20 cellular contexts compared by ENCODE assay signal in genomic region chr2:74984947-74985637, GRCh38. TPM values are rescaled to one million over a fixed set of nuclear protein-coding genes. Genes with fewer than 3 reads are reported as not detected.
A peak's percentile ranks its signal among the peaks of the same experiment; 100 is the strongest.
DNase-seq lines count a peak whose midpoint lies in the region; ATAC-seq and TF ChIP-seq lines count a peak whose summit lies in the region.
"Had no signal": no experiment of that assay in that cellular context is flagged by ENCODE, and none has a peak within 500 bp of the region (broad histone marks: within the 10 kb centered on the region; RNA-seq: fewer than 3 reads in every experiment).

No MANE protein-coding gene starts in this region.

- H3K27ac Mint-ChIP-seq in H9 (peak overlapping the region in 1 of 3 experiments; percentile 69; a peak in 2 of 7 replicates), CD14-positive monocyte (peak overlapping the region in 1 of 7 donors; percentile 36)
- H3K27ac Mint-ChIP-seq: CD8-positive, alpha-beta T cell had no signal

- H3K56ac ChIP-seq in H9 (ENCODE audit: insufficient read length, low read depth, low read length): no peak overlapping the region

- H3K4me2 ChIP-seq in BLaER1 (peak overlapping the region; percentile 77), H9 (ENCODE audit: insufficient read depth, insufficient read length, low read length) (no peak overlapping the region)

- H3K4me1 ChIP-seq in BLaER1 (peaks cover 27% of the 10 kb centered on the region), H9 (ENCODE audit: insufficient read depth, low read length) (no peaks in the 10 kb centered on the region), adipocyte (ENCODE audit: control insufficient read depth, insufficient read depth, low read length) (no peaks in the 10 kb centered on the region), gastrocnemius medialis (no peaks in the 10 kb centered on the region)
- H3K4me1 ChIP-seq: BE2C had no signal

- H3K9me3 ChIP-seq in BLaER1: no peaks in the 10 kb centered on the region
- no peaks in the 10 kb centered on the region for H3K9me3 ChIP-seq in H9 (ENCODE audit: control insufficient read depth, low read depth, low read length)
- H3K9me3 ChIP-seq in adipocyte (ENCODE audit: control insufficient read depth, low read length): no peaks in the 10 kb centered on the region
- no peaks in the 10 kb centered on the region for H3K9me3 ChIP-seq in gastrocnemius medialis
- H3K9me3 ChIP-seq: BE2C had no signal

- no peak overlapping the region for H4K91ac ChIP-seq in H9 (ENCODE audit: insufficient read length, low read depth, low read length)

- peak; percentile 19; the same call in 1 of the 3 replicates for TF ChIP-seq CTCF in H9 (conservative IDR thresholded peaks at IDR 0.05)
- no peak for TF ChIP-seq CTCF in CD14-positive monocyte (IDR thresholded peaks at IDR 0.05)
- TF ChIP-seq CTCF in gastrocnemius medialis (IDR thresholded peaks at IDR 0.05 in 4 of 5, conservative IDR thresholded peaks at IDR 0.05 in 1 of 5): no peak

- H3K18ac ChIP-seq in H9 (ENCODE audit: insufficient read length, low read depth, low read length): no peak overlapping the region

- no peak overlapping the region for H3K14ac ChIP-seq in H9 (ENCODE audit: insufficient read depth, low read length)

- intact Hi-C loops in CD14-positive monocyte (cut with micrococcal nuclease) (no loop called here), head of caudate nucleus (cut with DNase I) (no loop called here), gastrocnemius medialis (cut with DNase I; ENCODE audit: low total_unique reads) (no loop called here)

- no peak overlapping the region for H3K4ac ChIP-seq in H9 (ENCODE audit: low read depth, low read length)

- H3K23me2 ChIP-seq in H9 (ENCODE audit: insufficient read length, low read depth, low read length, poor library complexity, severe bottlenecking): no peaks in the 10 kb centered on the region

- H3K79me2 ChIP-seq in H9 (ENCODE audit: insufficient read depth, low read length): no peaks in the 10 kb centered on the region

- no peaks in the 10 kb centered on the region for H3K27me3 Mint-ChIP-seq in H9 (ENCODE audit: low read depth)
- H3K27me3 Mint-ChIP-seq in CD14-positive monocyte (ENCODE audit: low read depth in 3 of 3): peaks cover 0 to 4% (median 0%) of the 10 kb centered on the region in 3 donors

- no peak overlapping the region for H2AK5ac ChIP-seq in H9 (ENCODE audit: insufficient read length, low read length)

- H3K23ac ChIP-seq in H9 (ENCODE audit: insufficient read length, low read depth, low read length): no peak overlapping the region

- H3K79me1 ChIP-seq in H9 (ENCODE audit: insufficient read depth, low read depth, low read length, poor library complexity, severe bottlenecking): no peaks in the 10 kb centered on the region

- H3K4me1 Mint-ChIP-seq in H9 (peaks cover 9 to 10% of the 10 kb centered on the region in 2 experiments), CD14-positive monocyte (peaks cover 5% of the 10 kb centered on the region)

- H2BK12ac ChIP-seq in H9 (ENCODE audit: insufficient read length, low read depth, low read length): no peak overlapping the region

- H3K4me3 ChIP-seq in BLaER1 (no peak overlapping the region), adipocyte (ENCODE audit: low read length) (no peak overlapping the region), gastrocnemius medialis (no peak overlapping the region)

- H3K27me3 ChIP-seq in BLaER1 (no peaks in the 10 kb centered on the region), H9 (ENCODE audit: insufficient read depth, low read length) (no peaks in the 10 kb centered on the region), adipocyte (replicated peaks; ENCODE audit: control insufficient read depth, insufficient read depth, low read length) (no peaks in the 10 kb centered on the region), gastrocnemius medialis (no peaks in the 10 kb centered on the region)
- H3K27me3 ChIP-seq: BE2C had no signal

- WGBS in H9 (ENCODE audit: extremely low coverage, insufficient read length, low lambda C conversion rate): no CpG with 5 or more reads among the region's 3 CpGs

- H3K4me3 Mint-ChIP-seq in H9 (no peak overlapping the region), CD14-positive monocyte (no peak overlapping the region)
- H3K4me3 Mint-ChIP-seq: CD8-positive, alpha-beta T cell had no signal

- H3T11ph ChIP-seq in H9 (ENCODE audit: low read length): no peak overlapping the region

- peaks cover 0 to 3% (median 0%) of the 10 kb centered on the region in 3 experiments; a peak in 2 of 7 replicates for H3K36me3 Mint-ChIP-seq in H9 (ENCODE audit: insufficient read depth in 1 of 3, low read depth in 3 of 3)
- H3K36me3 Mint-ChIP-seq in CD14-positive monocyte: peaks cover 6 to 11% of the 10 kb centered on the region in 2 donors

- H3K36me3 ChIP-seq in BLaER1 (no peaks in the 10 kb centered on the region), adipocyte (ENCODE audit: control insufficient read depth, insufficient read depth, low read length, severe bottlenecking) (no peaks in the 10 kb centered on the region), gastrocnemius medialis (no peaks in the 10 kb centered on the region)
- H3K36me3 ChIP-seq: BE2C had no signal

- H2BK5ac ChIP-seq in H9 (ENCODE audit: insufficient read length, low read length): no peak overlapping the region

- no peak overlapping the region for H2BK20ac ChIP-seq in H9 (ENCODE audit: low read depth, low read length, poor library complexity, severe bottlenecking)

- H2BK15ac ChIP-seq in H9 (ENCODE audit: low read depth, low read length): no peak overlapping the region

- no peak overlapping the region for H2BK120ac ChIP-seq in H9 (ENCODE audit: low read depth, low read length, poor library complexity, severe bottlenecking)

- H3K27ac ChIP-seq in BLaER1 (peak overlapping the region; percentile 49), H9 (ENCODE audit: insufficient read length, low read depth, low read length) (no peak overlapping the region), gastrocnemius medialis (no peak overlapping the region)
- H3K27ac ChIP-seq: HL-60 had no signal

- no peak overlapping the region for H4K8ac ChIP-seq in H9 (replicated peaks; ENCODE audit: insufficient read length, low read depth, low read length)

- no peaks in the 10 kb centered on the region for H3K9me3 Mint-ChIP-seq in H9
- peaks cover 0 to 3% (median 0%) of the 10 kb centered on the region in 7 donors for H3K9me3 Mint-ChIP-seq in CD14-positive monocyte
- H3K9me3 Mint-ChIP-seq: CD8-positive, alpha-beta T cell had no signal

- peak; percentile 34 for DNase-seq in H9
- peak; percentile 12 for DNase-seq in adipocyte (ENCODE audit: low read depth)
- DNase-seq in iPS-NIHi7 (ENCODE audit: extremely low spot score): peak; percentile 47
- DNase-seq in activated T-cell treated with anti-CD3 and anti-CD28 coated beads, Interleukin-2, amount 50 U/mL, for 1 hour: no peak
- DNase-seq in CD14-positive monocyte (ENCODE audit: low spot score): no peak
- DNase-seq in head of caudate nucleus: no peak
- no peak for DNase-seq in gastrocnemius medialis
- DNase-seq: BE2C; CD8-positive, alpha-beta T cell; DMS53; EL; IMR-90; MM.1S; NCI-H1092 treated with DMSO at 0.1 percent for 48 hours; NCI-H1694; NCI-H2081 treated with DMSO at 0.1 percent for 48 hours; NCI-H446 treated with DMSO at 0.1 percent for 48 hours; NCI-H69 had no signal

- H3K9ac ChIP-seq in BLaER1 (no peak overlapping the region), H9 (ENCODE audit: extremely low read depth, insufficient read length, low read length) (no peak overlapping the region), adipocyte (ENCODE audit: low read length) (no peak overlapping the region)

- H2AFZ ChIP-seq in H9 (ENCODE audit: low read length): no peak overlapping the region

- no peak overlapping the region for H4K5ac ChIP-seq in H9 (ENCODE audit: insufficient read length, low read depth, low read length)

- no peak for TF ChIP-seq POLR2A in gastrocnemius medialis (IDR thresholded peaks at IDR 0.05)

- in situ Hi-C loops in gastrocnemius medialis (cut with MboI; ENCODE audit: low sequenced_read_pairs in 4 of 4): no loop called here

- no peak for ATAC-seq in gastrocnemius medialis
- ATAC-seq: CD8-positive, alpha-beta T cell had no signal

- H4K20me1 ChIP-seq in BLaER1 (no peaks in the 10 kb centered on the region), H9 (ENCODE audit: control insufficient read depth, insufficient read depth, insufficient read length) (no peaks in the 10 kb centered on the region)

RNA-seq across cellular contexts. Expression of gene POLE4, which starts 26.6 kb away (rescaled TPM):
- 34.4 and 44.7 TPM in 2 replicates for total RNA-seq in H9 (2021)
- polyA plus RNA-seq in CD14-positive monocyte: 100 to 1,000 TPM; 304 to 345 TPM
- 10 to 100 TPM; 22.3 to 49.5 (median 30.9) TPM for total RNA-seq in gastrocnemius medialis

Comparison
In these comparisons a context has a peak if more than half of its experiments do, and no peak if none do; other contexts are left out.
1. DNase-seq: peak in H9 (single experiment), adipocyte (single experiment) and iPS-NIHi7 (single experiment); none in activated T-cell treated with anti-CD3 and anti-CD28 coated beads, Interleukin-2, amount 50 U/mL, for 1 hour (single experiment), CD14-positive monocyte (single experiment), head of caudate nucleus (0 of 42) and gastrocnemius medialis (0 of 2).